Comparison of ENCODE assay signal across 9 cellular contexts in the genomic region with DNA sequence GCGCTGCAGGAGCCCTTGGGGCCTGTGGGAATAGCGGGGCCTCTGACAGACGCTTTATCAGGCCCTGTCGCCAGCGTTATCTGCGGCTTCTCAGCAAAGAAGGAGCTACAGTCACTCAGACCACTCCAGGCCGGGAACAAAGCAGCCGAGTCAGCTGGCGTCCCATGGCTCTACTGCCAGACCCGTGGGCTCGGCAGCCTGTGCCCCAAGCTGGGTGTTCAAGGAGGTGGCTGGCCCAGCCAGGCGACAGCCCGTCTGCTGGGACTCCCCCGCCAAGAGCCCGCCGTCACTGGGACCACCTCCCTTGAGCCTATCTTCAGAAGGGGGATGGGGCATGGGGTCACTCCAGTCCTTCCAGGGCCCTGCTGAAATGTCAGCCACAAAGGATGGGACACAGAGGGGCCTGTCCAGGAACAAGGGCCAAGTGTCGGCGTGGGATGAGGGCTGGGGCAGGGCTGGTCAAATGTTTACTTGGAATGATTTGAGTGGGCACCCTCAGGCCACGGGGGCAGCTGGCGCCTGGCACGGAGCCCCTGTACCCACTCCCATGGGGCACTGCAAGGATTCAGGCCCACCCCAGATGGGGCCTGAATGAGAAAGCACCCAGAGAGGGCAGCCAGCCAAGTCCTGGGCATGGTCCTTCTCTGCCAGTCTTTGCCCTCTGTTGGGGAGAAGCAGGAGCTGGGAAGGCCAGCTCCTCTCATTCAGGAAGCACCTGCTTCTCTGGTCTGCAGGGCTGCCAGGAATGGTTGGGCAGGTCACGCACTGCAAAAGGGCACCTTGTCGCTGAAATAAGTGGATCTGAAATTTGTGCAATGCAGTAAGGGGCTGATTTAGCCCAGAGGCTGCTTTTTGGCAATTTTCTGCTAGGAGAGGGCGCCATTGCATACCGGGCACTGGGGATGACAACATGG.
DNase-seq lines count a peak whose midpoint lies in the region; ATAC-seq, FAIRE-seq and TF ChIP-seq lines count a peak whose summit lies in the region.
"Had no signal": no experiment of that assay in that cellular context is flagged by ENCODE, and none has a peak within 500 bp of the region (broad histone marks: within the 10 kb centered on the region; RNA-seq: fewer than 3 reads in every experiment).

No MANE protein-coding gene starts in this region.

- no peak for TF ChIP-seq EP300 in A549 (IDR thresholded peaks at IDR 0.05)
- no peak for TF ChIP-seq EP300 in H1 (IDR thresholded peaks at IDR 0.05; ENCODE audit: borderline replicate concordance in 1 of 2, low read depth in 2 of 2, low read length in 2 of 2)

- H4K20me1 ChIP-seq in H1 (replicated peaks in 1 of 2; ENCODE audit: control insufficient read depth in 1 of 2, insufficient read depth in 2 of 2, low read length in 2 of 2): no peaks in the 10 kb centered on the region

- H3K79me2 ChIP-seq in H1 (ENCODE audit: control insufficient read depth in 1 of 2, insufficient read depth in 2 of 2, low read length in 2 of 2): no peaks in the 10 kb centered on the region

- H3K4me3 ChIP-seq in A549 (no peak overlapping the region), MG63 (no peak overlapping the region), H1 (ENCODE audit: extremely low read depth in 1 of 4, insufficient read depth in 2 of 4, low read depth in 3 of 4, low read length in 4 of 4) (no peak overlapping the region), muscle layer of colon (ENCODE audit: low read depth in 1 of 2, low read length in 2 of 2) (no peak overlapping the region)

- peak overlapping the region; percentile 64 to 81 for H3K27ac ChIP-seq in A549
- no peak overlapping the region for H3K27ac ChIP-seq in H1 (ENCODE audit: low read depth, low read length)
- H3K27ac ChIP-seq in muscle layer of colon (ENCODE audit: low read depth, low read length): peak overlapping the region; percentile 61

- POLR2A ChIA-PET in A549 (lab: Yijun Ruan, JAX) (interaction anchor here (1.3 to 2.3 kb wide), 4 partner anchors 61 to 148 kb away, joined by 4 to 14 read pairs (median 9); a partner anchor contains a TSS), H1 (lab: Charles Lee; ENCODE audit: partially characterized antibody) (interaction anchor here (0.9 to 1.0 kb wide), 2 partner anchors 11 to 32 kb away, joined by 3 read pairs; no protein-coding TSS in a partner anchor)

- no peak overlapping the region for H4K8ac ChIP-seq in H1 (ENCODE audit: extremely low read depth, insufficient read depth, low read length)

- CTCF ChIA-PET in A549 (lab: Yijun Ruan, JAX) (interaction anchor here (0.6 to 14.8 kb wide), 52 partner anchors 9 to 1044 kb away, joined by 3 to 465 read pairs (median 9); a partner anchor contains a TSS), H1 (lab: Charles Lee; ENCODE audit: partially characterized antibody) (interaction anchor here (0.6 to 12.5 kb wide), 38 partner anchors 9 to 679 kb away, joined by 3 to 202 read pairs (median 8); a partner anchor contains a TSS)

- TF ChIP-seq POLR2A in A549 (IDR thresholded peaks at IDR 0.05; ENCODE audit: low read length): no peak
- no peak for TF ChIP-seq POLR2A in H1 (IDR thresholded peaks at IDR 0.05; ENCODE audit: control extremely low read depth in 1 of 2, low read depth in 2 of 2, low read length in 2 of 2)

- WGBS in A549 (ENCODE audit: missing lambda C conversion rate): 90% methylated on average over 25 of the region's 25 CpGs
- WGBS in H1 (ENCODE audit: extremely low coverage in 1 of 2, insufficient coverage in 1 of 2, insufficient read length in 1 of 2, insufficient replicate concordance in 2 of 2, low coverage in 1 of 2, low lambda C conversion rate in 2 of 2, missing lambda C conversion rate in 1 of 2), 2 experiments: 93% methylated on average over 25 of the region's 25 CpGs; no CpG with 5 or more reads in 1 of the 2 experiments

- no peak overlapping the region for H2AFZ ChIP-seq in H1 (ENCODE audit: low read length)

- H4K5ac ChIP-seq in H1 (ENCODE audit: insufficient read length, low read depth, low read length): no peak overlapping the region

- no peak overlapping the region for H3K56ac ChIP-seq in H1 (replicated peaks; ENCODE audit: insufficient read length, low read depth, low read length)

- DNase-seq in A549 (ENCODE audit: low read depth in 1 of 2, low spot score in 1 of 2) (no peak), MG63 (peak; percentile 54), H1 (ENCODE audit: low read depth in 1 of 2, low spot score in 2 of 2) (no peak), medulla oblongata (ENCODE audit: extremely low spot score) (no peak), DMS153 treated with DMSO at 0.1 percent for 48 hours (lab: John Stamatoyannopoulos, UW; ENCODE audit: unreplicated experiment) (no peak)
- DNase-seq in activated T-cell treated with anti-CD3 and anti-CD28 coated beads, Interleukin-2, amount 50 U/mL, for 1 hour: no peak
- DNase-seq in activated CD4-positive, CD25-positive, alpha-beta regulatory T cell (lab: John Stamatoyannopoulos, UW): no peak

- FAIRE-seq in A549 (lab: Jason Lieb, UNC) (no peak), H1 (lab: Jason Lieb, UNC) (no peak)
- FAIRE-seq: endometrium had no signal

- 0 out of 2 replicates have a peak overlapping the region, but pooled peaks have one; percentile 13 for H2BK20ac ChIP-seq in H1 (ENCODE audit: low read length)

- H2BK5ac ChIP-seq in H1 (ENCODE audit: low read depth, low read length): no peak overlapping the region

- TF ChIP-seq CTCF in A549 (IDR thresholded peaks at IDR 0.05) (no peak), H1 (IDR thresholded peaks at IDR 0.05; ENCODE audit: control extremely low read depth in 1 of 3, insufficient read depth in 1 of 3, low read depth in 1 of 3, low read length in 3 of 3) (no peak)

- H3K4me1 ChIP-seq in A549 (peaks cover 34% of the 10 kb centered on the region), H1 (replicated peaks in 1 of 4; ENCODE audit: control insufficient read depth in 3 of 4, insufficient read depth in 4 of 4, low read length in 3 of 4) (no peaks in the 10 kb centered on the region; a peak in 2 of 7 replicates), muscle layer of colon (ENCODE audit: insufficient read depth, low read length) (peaks cover 21% of the 10 kb centered on the region)

- no peaks in the 10 kb centered on the region for H3K9me3 ChIP-seq in A549
- H3K9me3 ChIP-seq in MG63: no peaks in the 10 kb centered on the region
- H3K9me3 ChIP-seq in H1 (ENCODE audit: insufficient read depth in 2 of 2, low read depth in 1 of 2, low read length in 1 of 2): no peaks in the 10 kb centered on the region
- H3K9me3 ChIP-seq in muscle layer of colon (ENCODE audit: low read length): no peaks in the 10 kb centered on the region

- no peak overlapping the region for H3K4ac ChIP-seq in H1 (replicated peaks; ENCODE audit: insufficient read length, low read depth, low read length)

- H3K18ac ChIP-seq in H1 (ENCODE audit: extremely low read depth, low read length): no peak overlapping the region; the same call in 1 of the 2 replicates

- H4K91ac ChIP-seq in H1 (replicated peaks; ENCODE audit: insufficient read length, low read length): no peak overlapping the region

- H2BK15ac ChIP-seq in H1 (ENCODE audit: low read length): no peak overlapping the region; the same call in 1 of the 2 replicates

- TF ChIP-seq RAD21 in A549 (conservative IDR thresholded peaks at IDR 0.05 in 1 of 2, IDR thresholded peaks at IDR 0.05 in 1 of 2) (no peak), H1 (IDR thresholded peaks at IDR 0.05 in 1 of 2, conservative IDR thresholded peaks at IDR 0.05 in 1 of 2; ENCODE audit: low read depth in 2 of 2, low read length in 2 of 2) (no peak)

- no peaks in the 10 kb centered on the region for H3K23me2 ChIP-seq in H1 (ENCODE audit: low read depth, low read length)

- no peak overlapping the region for H2BK120ac ChIP-seq in H1 (replicated peaks; ENCODE audit: low read depth, low read length)

- H3K23ac ChIP-seq in H1 (ENCODE audit: insufficient read length): no peak overlapping the region

- H2BK12ac ChIP-seq in H1 (ENCODE audit: low read depth, low read length): no peak overlapping the region; the same call in 1 of the 2 replicates

- H3K27me3 ChIP-seq in MG63 (no peaks in the 10 kb centered on the region), H1 (replicated peaks in 1 of 4; ENCODE audit: control insufficient read depth in 3 of 4, extremely low read depth in 1 of 4, insufficient read depth in 3 of 4, low read length in 3 of 4) (peaks cover 0 to 11% (median 6%) of the 10 kb centered on the region in 4 experiments; a peak in 5 of 7 replicates), muscle layer of colon (ENCODE audit: control insufficient read depth in 1 of 2, insufficient read depth in 2 of 2, low read length in 2 of 2) (no peaks in the 10 kb centered on the region)

- no peak overlapping the region for H2AK5ac ChIP-seq in H1 (ENCODE audit: low read depth, low read length)

- peak in 1 of 2 experiments; percentile 8; a peak in 3 of 6 replicates for ATAC-seq in A549

- H3K14ac ChIP-seq in H1 (ENCODE audit: insufficient read length): no peak overlapping the region

- H3K36me3 ChIP-seq in MG63 (peaks cover 34% of the 10 kb centered on the region), H1 (ENCODE audit: control insufficient read depth in 2 of 4, insufficient read depth in 4 of 4, low read length in 3 of 4) (no peaks in the 10 kb centered on the region), muscle layer of colon (ENCODE audit: insufficient read depth, low read length) (no peaks in the 10 kb centered on the region)

- H3K9ac ChIP-seq in H1 (replicated peaks in 1 of 4; ENCODE audit: extremely low read depth in 1 of 4, low read depth in 3 of 4, low read length in 3 of 4) (no peak overlapping the region), muscle layer of colon (ENCODE audit: low read length) (no peak overlapping the region)

- H3K4me2 ChIP-seq in A549 (peak overlapping the region; percentile 60), H1 (ENCODE audit: insufficient read depth in 1 of 2, low read depth in 2 of 2, low read length in 2 of 2) (no peak overlapping the region)

- no peaks in the 10 kb centered on the region for H3K79me1 ChIP-seq in H1 (ENCODE audit: low read depth, low read length)

TF ChIP-seq in A549, 52 proteins besides CTCF, POLR2A, EP300 and RAD21 (continues in another document):
- TF ChIP-seq POLR2AphosphoS2 (conservative IDR thresholded peaks at IDR 0.05; ENCODE audit: low read length): no peak
- no peak for TF ChIP-seq FOXS1 (CRISPR knock-in tag; IDR thresholded peaks at IDR 0.05)
- no peak for TF ChIP-seq HEYL (CRISPR knock-in tag; IDR thresholded peaks at IDR 0.05)

TF ChIP-seq in H1, 55 proteins besides CTCF, POLR2A, EP300 and RAD21 (continues in another document):
- TF ChIP-seq NANOG (IDR thresholded peaks at IDR 0.05; ENCODE audit: insufficient read depth, low read depth, low read length, poor library complexity, severe bottlenecking) (no peak), GABPA (IDR thresholded peaks at IDR 0.05; ENCODE audit: borderline replicate concordance, insufficient read depth, low read length) (no peak)
